ENCODE assay signal across 8 cellular contexts in the genomic region with DNA sequence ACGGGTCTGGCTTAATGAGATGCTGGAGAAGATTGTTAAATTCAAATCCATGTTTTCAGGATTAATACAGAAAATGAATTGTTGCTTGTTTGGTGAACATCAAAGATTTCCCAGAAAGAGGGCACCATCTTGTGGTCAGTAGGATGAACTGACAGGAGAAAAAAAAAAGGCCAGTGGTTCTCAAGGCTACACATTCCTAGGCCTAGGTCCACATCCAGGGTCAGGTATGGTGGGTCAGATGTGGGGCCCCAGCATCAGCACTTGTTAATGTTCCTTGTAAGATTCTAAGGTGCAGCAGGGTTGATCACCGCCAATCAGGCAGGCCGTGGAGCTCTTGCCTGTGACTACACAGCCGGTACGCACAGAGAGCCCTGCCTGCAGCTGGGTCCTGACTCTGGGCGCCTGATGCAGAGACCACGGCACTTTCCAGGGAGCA. TPM values are rescaled to one million over a fixed set of nuclear protein-coding genes. Genes with fewer than 3 reads are reported as not detected.
DNase-seq lines count a peak whose midpoint lies in the region; ATAC-seq and TF ChIP-seq lines count a peak whose summit lies in the region.

No MANE protein-coding gene starts in this region.

- TF ChIP-seq CTCF in SU-DHL-6 (IDR thresholded peaks at IDR 0.05; ENCODE audit: insufficient read depth, low read length, poor library complexity, severe bottlenecking) (peak; percentile 56), psoas muscle (IDR thresholded peaks at IDR 0.05) (peak; percentile 79)

- H3K36me3 ChIP-seq in SU-DHL-6 (ENCODE audit: low read length), result no peaks in the 10 kb centered on the region
- peaks cover 0 to 11% of the 10 kb centered on the region in 2 donors for H3K36me3 ChIP-seq in psoas muscle (ENCODE audit: insufficient read depth in 1 of 2, low read depth in 1 of 2)

- H3K27me3 ChIP-seq in SU-DHL-6 (ENCODE audit: low read length) (no peaks in the 10 kb centered on the region), psoas muscle (ENCODE audit: insufficient read depth in 3 of 3, low read length in 2 of 3) (no peaks in the 10 kb centered on the region)

- H3F3A ChIP-seq in SU-DHL-6 (ENCODE audit: insufficient read depth), result no peaks in the 10 kb centered on the region

- peak; percentile 49 for DNase-seq in D341Med (ENCODE audit: low spot score)
- peak; percentile 44 for DNase-seq in HT1080 (ENCODE audit: low read depth)
- DNase-seq in foreskin melanocyte, result peak; percentile 41
- no peak for DNase-seq in psoas muscle
- DNase-seq in NCI-H524 treated with DMSO at 0.1 percent for 48 hours (lab: John Stamatoyannopoulos, UW), result no peak
- no peak for DNase-seq in OCI-M2 (lab: John Stamatoyannopoulos, UW; ENCODE audit: unreplicated experiment)
- no peak for DNase-seq in activated effector memory CD4-positive, alpha-beta T cell treated with anti-CD3 and anti-CD28 coated beads, Interleukin-2, amount 50 U/mL, for 16 hours

- intact Hi-C loops in psoas muscle (cut with DNase I), result loop anchor here (2.0 to 10.0 kb wide), 4 partner anchors 412 to 544 kb away; no protein-coding TSS in a partner anchor

- no peaks in the 10 kb centered on the region for H4K20me1 ChIP-seq in SU-DHL-6 (ENCODE audit: low read depth, low read length)

- 76 to 80% (median 78%) methylated on average over 7 of the region's 7 CpGs for WGBS in psoas muscle, 3 donors

- H3K9me3 ChIP-seq in SU-DHL-6 (ENCODE audit: insufficient read depth, low read length) (no peaks in the 10 kb centered on the region), psoas muscle (no peaks in the 10 kb centered on the region)

- H3K4me2 ChIP-seq in SU-DHL-6 (ENCODE audit: low read depth, low read length, poor library complexity, severe bottlenecking), result no peak overlapping the region

- H3K79me2 ChIP-seq in SU-DHL-6 (ENCODE audit: insufficient read depth, low read length), result no peaks in the 10 kb centered on the region

- H3K9ac ChIP-seq in SU-DHL-6 (ENCODE audit: low read length), result no peak overlapping the region

- no peak overlapping the region for H2AFZ ChIP-seq in SU-DHL-6 (ENCODE audit: low read depth, low read length, severe bottlenecking)

- ATAC-seq in psoas muscle, result peak in 2 of 4 donors; percentile 58 to 75

- H3K4me1 ChIP-seq in psoas muscle, result no peaks in the 10 kb centered on the region

- H3K27ac ChIP-seq in SU-DHL-6 (ENCODE audit: low read depth, low read length), result no peak overlapping the region
- H3K27ac ChIP-seq in psoas muscle, result no peak overlapping the region

- H3K4me3 ChIP-seq in SU-DHL-6 (ENCODE audit: insufficient read depth, low read length, poor library complexity, severe bottlenecking) (no peak overlapping the region), psoas muscle (no peak overlapping the region)

- H3K9me2 ChIP-seq in SU-DHL-6 (replicated peaks; ENCODE audit: insufficient read depth, low read length), result no peaks in the 10 kb centered on the region

RNA-seq across cellular contexts. Expression of gene FOXO3, which starts 34.0 kb away (rescaled TPM):
- 8.7 and 11.5 TPM in 2 replicates for total RNA-seq in HT1080 (2014; rRNA removed; shearing (Covaris generic))
- 8.3 and 10.8 TPM in 2 replicates for polyA plus RNA-seq in HT1080 (2015; cell fraction: cytosol; rRNA removed)
- 10.1 and 12.5 TPM in 2 replicates for polyA plus RNA-seq in HT1080 (2015; cell fraction: nucleus; rRNA removed)
- total RNA-seq in psoas muscle, result 100 to 1,000 TPM in 3 of 4 donors, 10 to 100 TPM in 1; 28.3 to 160 (median 144) TPM
- polyA plus RNA-seq in psoas muscle, result 10 to 100 TPM; 20.6 to 76.5 (median 35.8) TPM

Comparison
In these comparisons a context has a peak if more than half of its experiments do, and no peak if none do; other contexts are left out.
1. DNase-seq: peak in D341Med (single experiment), HT1080 (single experiment) and foreskin melanocyte (single experiment); none in psoas muscle (0 of 2), NCI-H524 treated with DMSO at 0.1 percent for 48 hours (single experiment), OCI-M2 (single experiment) and activated effector memory CD4-positive, alpha-beta T cell treated with anti-CD3 and anti-CD28 coated beads, Interleukin-2, amount 50 U/mL, for 16 hours (single experiment).